In the genomic region with DNA sequence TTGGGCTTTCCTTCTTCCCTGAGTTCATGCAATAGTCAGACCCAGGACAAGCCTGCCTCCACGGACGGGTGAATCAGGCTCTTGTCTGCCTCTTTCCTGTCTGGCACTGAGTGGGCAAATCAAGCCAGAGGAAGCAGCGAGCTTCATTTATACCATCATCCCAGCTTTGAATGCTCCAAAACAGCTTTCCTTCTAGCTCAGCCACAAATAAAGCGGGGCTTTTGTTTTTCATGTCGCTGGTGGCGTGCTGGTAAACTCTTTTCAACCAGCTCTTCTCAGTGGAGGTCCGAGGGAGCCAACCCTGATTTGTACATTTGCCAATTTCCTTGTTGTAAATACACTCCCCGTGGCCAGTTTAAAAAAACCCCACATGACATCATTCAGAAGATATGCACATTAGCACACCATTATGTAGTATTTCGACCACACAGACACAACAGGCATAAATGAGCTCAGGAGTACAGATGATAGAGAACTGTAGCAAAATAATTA, we compare ENCODE assay signal across 8 cellular contexts. TPM values are rescaled to one million over a fixed set of nuclear protein-coding genes. Genes with fewer than 3 reads are reported as not detected.
DNase-seq lines count a peak whose midpoint lies in the region; ATAC-seq and TF ChIP-seq lines count a peak whose summit lies in the region.

No MANE protein-coding gene starts in this region.

- peak overlapping the region; percentile 99 for H3K27ac ChIP-seq in osteoblast (ENCODE audit: low read depth, low read length)

- peak overlapping the region; percentile 48 for H3K4me3 ChIP-seq in osteoblast (ENCODE audit: insufficient read depth, low read length)

- H3K9me3 ChIP-seq in osteoblast (ENCODE audit: low read depth, low read length), result no peaks in the 10 kb centered on the region

- H2AFZ ChIP-seq in osteoblast (ENCODE audit: low read length), result no peak overlapping the region

- no peaks in the 10 kb centered on the region for H4K20me1 ChIP-seq in osteoblast (ENCODE audit: insufficient read depth, low read length)

- peaks cover 55% of the 10 kb centered on the region for H3K4me1 ChIP-seq in osteoblast (ENCODE audit: insufficient read depth, low read length)

- no peaks in the 10 kb centered on the region for H3K27me3 ChIP-seq in osteoblast (ENCODE audit: insufficient read depth, low read length)

- DNase-seq in GM04504 (ENCODE audit: low read depth) (peak; percentile 90), SHP77 treated with DMSO at 0.1 percent for 48 hours (lab: John Stamatoyannopoulos, UW) (peak; percentile 32), fibroblast of the conjunctiva (ENCODE audit: low read depth) (peak; percentile 89), osteoblast (ENCODE audit: insufficient read length, low spot score, missing footprints) (no peak)
- DNase-seq in stimulated activated naive CD4-positive, alpha-beta T cell treated with Interleukin-2 at 50 U/mL for 16 hours (lab: John Stamatoyannopoulos, UW), result no peak

- H3K79me2 ChIP-seq in osteoblast (ENCODE audit: insufficient read depth, low read length), result no peaks in the 10 kb centered on the region

- no peaks in the 10 kb centered on the region for H3K36me3 ChIP-seq in osteoblast (ENCODE audit: insufficient read depth, low read length)

- TF ChIP-seq CTCF in osteoblast (IDR thresholded peaks at IDR 0.05; ENCODE audit: extremely low read depth, low read depth, low read length), result no peak

- peak overlapping the region; percentile 69 for H3K4me2 ChIP-seq in osteoblast (ENCODE audit: insufficient read depth, low read length)

- ATAC-seq in GM18517 (IDR thresholded peaks at IDR 0.05; ENCODE audit: unreplicated experiment), result no peak
- no peak for ATAC-seq in HG03108 (IDR thresholded peaks at IDR 0.05; ENCODE audit: unreplicated experiment)
- ATAC-seq in HG03442 (IDR thresholded peaks at IDR 0.05; ENCODE audit: unreplicated experiment), result no peak

RNA-seq across cellular contexts. Expression of a gene that starts 8.6 kb away (rescaled TPM):
- total RNA-seq in osteoblast, result not detected in 2 replicates

RNA-seq across cellular contexts. Expression of a gene that starts 44.2 kb away (rescaled TPM):
- total RNA-seq in osteoblast, result 345 and 377 TPM in 2 replicates

Comparison
In these comparisons a context has a peak if more than half of its experiments do, and no peak if none do; other contexts are left out.
1. DNase-seq: peak in GM04504 (single experiment), SHP77 treated with DMSO at 0.1 percent for 48 hours (single experiment) and fibroblast of the conjunctiva (single experiment); none in osteoblast (single experiment) and stimulated activated naive CD4-positive, alpha-beta T cell treated with Interleukin-2 at 50 U/mL for 16 hours (single experiment).